ENCODE assay signal across 21 cellular contexts in genomic region chr5:142156839-142157463, GRCh38. TPM values are rescaled to one million over a fixed set of nuclear protein-coding genes. Genes with fewer than 3 reads are reported as not detected.
DNase-seq lines count a peak whose midpoint lies in the region; ATAC-seq and TF ChIP-seq lines count a peak whose summit lies in the region.
"Had no signal": no experiment of that assay in that cellular context is flagged by ENCODE, and none has a peak within 500 bp of the region (broad histone marks: within the 10 kb centered on the region; RNA-seq: fewer than 3 reads in every experiment).

No MANE protein-coding gene starts in this region.

- TF ChIP-seq CTCF in left ventricle myocardium inferior (IDR thresholded peaks at IDR 0.05; ENCODE audit: borderline replicate concordance): no peak
- TF ChIP-seq CTCF in hepatocyte (IDR thresholded peaks at IDR 0.05; ENCODE audit: poor library complexity): no peak

- no peak overlapping the region for H2AFZ ChIP-seq in hepatocyte

- H3K9me3 ChIP-seq in left ventricle myocardium inferior (replicated peaks) (no peaks in the 10 kb centered on the region), iPS DF 6.9 (ENCODE audit: control insufficient read depth, insufficient read depth, low read length) (no peaks in the 10 kb centered on the region), hepatocyte (ENCODE audit: low read depth) (no peaks in the 10 kb centered on the region)
- H3K9me3 ChIP-seq: esophagus muscularis mucosa, neutrophil, SJCRH30 had no signal

- no CpG with 5 or more reads among the region's 5 CpGs for WGBS in iPS DF 6.9 (ENCODE audit: insufficient coverage, insufficient read length)
- 79% methylated on average over 5 of the region's 5 CpGs for WGBS in hepatocyte (ENCODE audit: low lambda C conversion rate, missing lambda C conversion rate)

- no peaks in the 10 kb centered on the region for H3K27me3 ChIP-seq in left ventricle myocardium inferior (ENCODE audit: low read depth)
- no peaks in the 10 kb centered on the region for H3K27me3 ChIP-seq in iPS DF 6.9 (ENCODE audit: control insufficient read depth, insufficient read depth, low read length)
- no peaks in the 10 kb centered on the region for H3K27me3 ChIP-seq in hepatocyte
- H3K27me3 ChIP-seq: esophagus muscularis mucosa, neutrophil, SJCRH30 had no signal

- H3K4me3 ChIP-seq in left ventricle myocardium inferior (no peak overlapping the region), iPS DF 6.9 (ENCODE audit: low read length) (no peak overlapping the region), hepatocyte (no peak overlapping the region)
- H3K4me3 ChIP-seq: esophagus muscularis mucosa, SJCRH30 had no signal

- H3K9me2 ChIP-seq in hepatocyte (replicated peaks; ENCODE audit: insufficient read depth): no peaks in the 10 kb centered on the region

- intact Hi-C loops in left ventricle myocardium superior (cut with micrococcal nuclease): loop anchor here (10.0 kb wide), 2 partner anchors 168 to 538 kb away; partner anchors contain the start of gene SPRY4
- intact Hi-C loops in left ventricle myocardium inferior (cut with micrococcal nuclease): loop anchor here (10.0 kb wide), 1 partner anchor 158 kb away; no protein-coding TSS in a partner anchor

- DNase-seq in left ventricle myocardium superior (no peak), left ventricle myocardium inferior (no peak), amniotic epithelial cell (ENCODE audit: low read depth) (peak; percentile 20), iPS DF 6.9 (ENCODE audit: low read depth, low spot score) (peak; percentile 66), DMS79 treated with DMSO at 0.1 percent for 48 hours (lab: John Stamatoyannopoulos, UW) (no peak), hepatocyte (ENCODE audit: low spot score) (no peak), SW 1271 (lab: John Stamatoyannopoulos, UW) (no peak), NCI-H774 (lab: John Stamatoyannopoulos, UW) (no peak)
- DNase-seq: activated CD4-positive, alpha-beta T cell treated with anti-CD3 and anti-CD28 coated beads for 1 hour; activated CD8-positive, alpha-beta memory T cell treated with anti-CD3 and anti-CD28 coated beads, Interleukin-2, amount 50 U/mL, for 4 hours; activated naive CD4-positive, alpha-beta T cell; CD8-positive, alpha-beta T cell; head of caudate nucleus; kidney glomerular epithelial cell; NCI-H1930; NCI-H510A; SJCRH30; stimulated activated naive CD8-positive, alpha-beta T cell treated with anti-CD3 and anti-CD28 coated beads, Interleukin-15, amount 100 ng/mL, for 72 hours; T1000 had no signal

- no peaks in the 10 kb centered on the region for H4K20me1 ChIP-seq in hepatocyte (ENCODE audit: insufficient read depth, poor library complexity, severe bottlenecking)

- peak; percentile 59 for ATAC-seq in left ventricle myocardium superior
- ATAC-seq: CD8-positive, alpha-beta T cell; stimulated activated naive CD8-positive, alpha-beta T cell treated with anti-CD3 and anti-CD28 coated beads, Interleukin-15, amount 100 ng/mL, for 72 hours had no signal

- H3K36me3 ChIP-seq in left ventricle myocardium inferior (peaks cover 6% of the 10 kb centered on the region), iPS DF 6.9 (ENCODE audit: control insufficient read depth, insufficient read depth, low read length) (no peaks in the 10 kb centered on the region), hepatocyte (replicated peaks; ENCODE audit: insufficient read depth, low read depth) (no peaks in the 10 kb centered on the region)
- H3K36me3 ChIP-seq: SJCRH30 had no signal

- H3K4me2 ChIP-seq in hepatocyte: no peak overlapping the region

- H3K4me1 ChIP-seq in left ventricle myocardium inferior: peaks cover 19% of the 10 kb centered on the region
- no peaks in the 10 kb centered on the region; the same call in 1 of the 2 replicates for H3K4me1 ChIP-seq in iPS DF 6.9 (ENCODE audit: control insufficient read depth, insufficient read depth, low read length)
- no peaks in the 10 kb centered on the region for H3K4me1 ChIP-seq in hepatocyte (ENCODE audit: insufficient read depth)
- H3K4me1 ChIP-seq: SJCRH30 had no signal

- H3K79me2 ChIP-seq in hepatocyte: no peaks in the 10 kb centered on the region

- H3K27ac ChIP-seq in left ventricle myocardium inferior (replicated peaks) (no peak overlapping the region), iPS DF 6.9 (ENCODE audit: low read length) (no peak overlapping the region), hepatocyte (no peak overlapping the region)
- H3K27ac ChIP-seq: esophagus muscularis mucosa, neutrophil, SJCRH30 had no signal

RNA-seq across cellular contexts. Expression of gene NDFIP1, which starts 48.4 kb away (rescaled TPM):
- total RNA-seq in left ventricle myocardium superior: 54.3 TPM
- total RNA-seq in left ventricle myocardium inferior: 62.1 TPM
- 80.3 and 85.0 TPM in 2 replicates for total RNA-seq in hepatocyte
- 61.3 and 63.8 TPM in 2 replicates for polyA plus RNA-seq in hepatocyte

Comparison
In these comparisons a context has a peak if more than half of its experiments do, and no peak if none do; other contexts are left out.
1. DNase-seq: peak in amniotic epithelial cell (single experiment) and iPS DF 6.9 (single experiment); none in left ventricle myocardium superior (single experiment), left ventricle myocardium inferior (single experiment), DMS79 treated with DMSO at 0.1 percent for 48 hours (single experiment), hepatocyte (single experiment), SW 1271 (0 of 2) and NCI-H774 (single experiment).